31 cellular contexts compared by ENCODE assay signal in genomic region chr7:143120696-143121405, GRCh38. TPM values are rescaled to one million over a fixed set of nuclear protein-coding genes. Genes with fewer than 3 reads are reported as not detected.
DNase-seq lines count a peak whose midpoint lies in the region; TF ChIP-seq lines count a peak whose summit lies in the region.
"Had no signal": no experiment of that assay in that cellular context is flagged by ENCODE, and none has a peak within 500 bp of the region (broad histone marks: within the 10 kb centered on the region; RNA-seq: fewer than 3 reads in every experiment).

No MANE protein-coding gene starts in this region.

- no peaks in the 10 kb centered on the region for H3K36me3 ChIP-seq in skeletal muscle satellite cell (ENCODE audit: insufficient read depth, low read length)
- H3K36me3 ChIP-seq: sigmoid colon, tibial nerve had no signal

- H3K23me2 ChIP-seq in H9 (ENCODE audit: insufficient read length, low read depth, low read length, poor library complexity, severe bottlenecking), result no peaks in the 10 kb centered on the region

- H4K20me1 ChIP-seq in H9 (ENCODE audit: control insufficient read depth, insufficient read depth, insufficient read length), result no peaks in the 10 kb centered on the region

- H2BK15ac ChIP-seq in H9 (ENCODE audit: low read depth, low read length), result no peak overlapping the region

- WGBS in H9 (ENCODE audit: extremely low coverage, insufficient read length, low lambda C conversion rate), result no CpG with 5 or more reads among the region's 3 CpGs

- no peak overlapping the region for H2BK120ac ChIP-seq in H9 (ENCODE audit: low read depth, low read length, poor library complexity, severe bottlenecking)

- peaks cover 6 to 9% of the 10 kb centered on the region in 2 experiments; a peak in 2 of 4 replicates for H3K4me1 Mint-ChIP-seq in H9
- H3K4me1 Mint-ChIP-seq: activated CD4-positive, alpha-beta T cell treated with anti-CD3 and anti-CD28 coated beads, Interleukin-2, amount 10 ng/mL, durations not matched to agents 24 days and 14 days; activated naive CD8-positive, alpha-beta T cell treated with anti-CD3 and anti-CD28 coated beads, Interleukin-2, amount 10 ng/mL, durations not matched to agents 7 days and 5 days; T-cell had no signal

- no peaks in the 10 kb centered on the region; the same call in 1 of the 2 replicates for H3K27me3 Mint-ChIP-seq in H9 (ENCODE audit: low read depth)
- H3K27me3 Mint-ChIP-seq: activated CD4-positive, alpha-beta T cell treated with anti-CD3 and anti-CD28 coated beads, Interleukin-2, amount 10 ng/mL, durations not matched to agents 24 days and 14 days; activated naive CD8-positive, alpha-beta T cell treated with anti-CD3 and anti-CD28 coated beads, Interleukin-2, amount 10 ng/mL, durations not matched to agents 7 days and 5 days; T-cell had no signal

- peaks cover 17% of the 10 kb centered on the region for H3K4me1 ChIP-seq in skeletal muscle satellite cell (ENCODE audit: control insufficient read depth, insufficient read depth, low read length)
- no peaks in the 10 kb centered on the region for H3K4me1 ChIP-seq in H9 (ENCODE audit: insufficient read depth, low read length)
- H3K4me1 ChIP-seq: sigmoid colon, tibial nerve had no signal

- H3T11ph ChIP-seq in H9 (ENCODE audit: low read length), result no peak overlapping the region

- H2BK5ac ChIP-seq in H9 (ENCODE audit: insufficient read length, low read length), result no peak overlapping the region

- H3K4me3 Mint-ChIP-seq in H9, result no peak overlapping the region
- H3K4me3 Mint-ChIP-seq: activated CD4-positive, alpha-beta T cell treated with anti-CD3 and anti-CD28 coated beads, Interleukin-2, amount 10 ng/mL, durations not matched to agents 24 days and 14 days; activated naive CD8-positive, alpha-beta T cell treated with anti-CD3 and anti-CD28 coated beads, Interleukin-2, amount 10 ng/mL, durations not matched to agents 7 days and 5 days; naive thymus-derived CD4-positive, alpha-beta T cell; T-cell had no signal

- H3K79me2 ChIP-seq in H9 (ENCODE audit: insufficient read depth, low read length), result no peaks in the 10 kb centered on the region

- H3K9ac ChIP-seq in skeletal muscle satellite cell (ENCODE audit: low read depth, low read length) (peak overlapping the region; percentile 9), H9 (ENCODE audit: extremely low read depth, insufficient read length, low read length) (no peak overlapping the region)

- no peak overlapping the region for H3K18ac ChIP-seq in H9 (ENCODE audit: insufficient read length, low read depth, low read length)

- H3K4me2 ChIP-seq in skeletal muscle satellite cell (ENCODE audit: low read length) (peak overlapping the region; percentile 46), H9 (ENCODE audit: insufficient read depth, insufficient read length, low read length) (no peak overlapping the region)

- H3K27ac ChIP-seq in H9 (ENCODE audit: insufficient read length, low read depth, low read length), result no peak overlapping the region
- H3K27ac ChIP-seq: coronary artery, epithelial cell of prostate, sigmoid colon, tibial nerve had no signal

- no peak overlapping the region for H3K14ac ChIP-seq in H9 (ENCODE audit: insufficient read depth, low read length)

- H3K4me3 ChIP-seq in skeletal muscle satellite cell (ENCODE audit: low read length), result no peak overlapping the region
- H3K4me3 ChIP-seq: coronary artery, sigmoid colon, tibial nerve had no signal

- no peak overlapping the region for H2AK5ac ChIP-seq in H9 (ENCODE audit: insufficient read length, low read length)

- H4K91ac ChIP-seq in H9 (ENCODE audit: insufficient read length, low read depth, low read length), result no peak overlapping the region

- no peak overlapping the region for H2BK20ac ChIP-seq in H9 (ENCODE audit: low read depth, low read length, poor library complexity, severe bottlenecking)

- H3K4ac ChIP-seq in H9 (ENCODE audit: low read depth, low read length), result no peak overlapping the region

- no peaks in the 10 kb centered on the region for H3K79me1 ChIP-seq in H9 (ENCODE audit: insufficient read depth, low read depth, low read length, poor library complexity, severe bottlenecking)

- DNase-seq in COLO829 (ENCODE audit: low spot score), result peak; percentile 74
- DNase-seq in RPMI7951 (ENCODE audit: low read depth), result peak; percentile 54
- peak; percentile 14 for DNase-seq in germinal center (ENCODE audit: low spot score)
- DNase-seq in NCI-H146 (lab: John Stamatoyannopoulos, UW), result no peak
- DNase-seq in activated gamma-delta T cell treated with Interleukin-2 at 50 U/mL for 16 hours, result no peak
- DNase-seq in H9, result no peak
- DNase-seq: activated effector memory CD4-positive, alpha-beta T cell treated with Interleukin-2 at 50 U/mL for 16 hours; activated naive CD8-positive, alpha-beta T cell treated with anti-CD3 and anti-CD28 coated beads, Interleukin-2, amount 10 ng/mL, durations not matched to agents 7 days and 5 days; effector CD8-positive, alpha-beta T cell; islet precursor cell; KBM-7; left ventricle myocardium superior; naive thymus-derived CD4-positive, alpha-beta T cell; NCI-H1436; RPMI8226; sigmoid colon; stimulated activated CD4-positive, alpha-beta T cell treated with anti-CD3 and anti-CD28 coated beads, Interleukin-4, amount 100 ng/mL, for 4 hours; T-cell had no signal

- H3K9me3 ChIP-seq in skeletal muscle satellite cell (replicated peaks; ENCODE audit: low read length) (no peaks in the 10 kb centered on the region), H9 (ENCODE audit: control insufficient read depth, low read depth, low read length) (no peaks in the 10 kb centered on the region)

- no peaks in the 10 kb centered on the region for H3K27me3 ChIP-seq in skeletal muscle satellite cell (ENCODE audit: control insufficient read depth, insufficient read depth, low read length)
- H3K27me3 ChIP-seq in H9 (ENCODE audit: insufficient read depth, low read length), result no peaks in the 10 kb centered on the region
- H3K27me3 ChIP-seq: sigmoid colon, tibial nerve had no signal

- peaks cover 39 to 43% of the 10 kb centered on the region in 2 experiments for H3K9me3 Mint-ChIP-seq in H9

- TF ChIP-seq CTCF in H9 (conservative IDR thresholded peaks at IDR 0.05), result no peak

- no peak overlapping the region for H2BK12ac ChIP-seq in H9 (ENCODE audit: insufficient read length, low read depth, low read length)

- no peak overlapping the region for H3K56ac ChIP-seq in H9 (ENCODE audit: insufficient read length, low read depth, low read length)

- no peak overlapping the region for H4K5ac ChIP-seq in H9 (ENCODE audit: insufficient read length, low read depth, low read length)

- no peak overlapping the region for H4K8ac ChIP-seq in H9 (replicated peaks; ENCODE audit: insufficient read length, low read depth, low read length)

- H3K23ac ChIP-seq in H9 (ENCODE audit: insufficient read length, low read depth, low read length), result no peak overlapping the region

- no peak overlapping the region for H3K27ac Mint-ChIP-seq in H9
- H3K27ac Mint-ChIP-seq: activated CD4-positive, alpha-beta T cell treated with anti-CD3 and anti-CD28 coated beads, Interleukin-2, amount 10 ng/mL, durations not matched to agents 24 days and 14 days; activated naive CD8-positive, alpha-beta T cell treated with anti-CD3 and anti-CD28 coated beads, Interleukin-2, amount 10 ng/mL, durations not matched to agents 7 days and 5 days; naive thymus-derived CD4-positive, alpha-beta T cell; T-cell had no signal

- H3K36me3 Mint-ChIP-seq in H9 (ENCODE audit: insufficient read depth in 1 of 3, low read depth in 3 of 3), result peaks cover 10 to 25% (median 16%) of the 10 kb centered on the region in 3 experiments
- H3K36me3 Mint-ChIP-seq: T-cell had no signal

- no peak overlapping the region for H2AFZ ChIP-seq in H9 (ENCODE audit: low read length)

RNA-seq across cellular contexts. Expression of gene PIP, which starts 11.0 kb away (rescaled TPM):
- total RNA-seq in RPMI7951 (2014; rRNA removed; shearing (Covaris generic)), result not detected in 2 replicates
- not detected in 2 replicates for total RNA-seq in skeletal muscle satellite cell (2012; rRNA removed)
- not detected in 2 replicates for total RNA-seq in H9 (2021)
- total RNA-seq: activated CD4-positive, alpha-beta T cell treated with anti-CD3 and anti-CD28 coated beads, Interleukin-2, amount 10 ng/mL, durations not matched to agents 24 days and 14 days; activated CD8-positive, alpha-beta memory T cell treated with anti-CD3 and anti-CD28 coated beads for 36 hours; activated naive CD8-positive, alpha-beta T cell treated with anti-CD3 and anti-CD28 coated beads, Interleukin-2, amount 10 ng/mL, durations not matched to agents 7 days and 5 days; astrocyte; cardiac septum; Daoy; left ventricle myocardium superior; mesenteric fat pad; naive thymus-derived CD4-positive, alpha-beta T cell; NCI-H460; pulmonary artery endothelial cell; sigmoid colon; SK-MEL-5; T-cell; tibial nerve had no signal

Comparison
In these comparisons a context has a peak if more than half of its experiments do, and no peak if none do; other contexts are left out.
1. DNase-seq: peak in COLO829 (single experiment), RPMI7951 (single experiment) and germinal center (single experiment); none in NCI-H146 (single experiment), activated gamma-delta T cell treated with Interleukin-2 at 50 U/mL for 16 hours (single experiment) and H9 (single experiment).